Comparison of ENCODE assay signal across 8 cellular contexts in genomic region chr1:89598450-89599331, GRCh38. TPM values are rescaled to one million over a fixed set of nuclear protein-coding genes. Genes with fewer than 3 reads are reported as not detected.
DNase-seq lines count a peak whose midpoint lies in the region; ATAC-seq, FAIRE-seq and TF ChIP-seq lines count a peak whose summit lies in the region.

No MANE protein-coding gene starts in this region.

- H3K4me1 Mint-ChIP-seq in CD14-positive monocyte, result peaks cover 7% of the 10 kb centered on the region

- TF ChIP-seq CTCF in CD14-positive monocyte (IDR thresholded peaks at IDR 0.05), result peak; percentile 90
- peak; percentile 53; the same call in 1 of the 2 replicates for TF ChIP-seq CTCF in WI38 (IDR thresholded peaks at IDR 0.05; ENCODE audit: low read depth, low read length)

- intact Hi-C loops in CD14-positive monocyte (cut with micrococcal nuclease), result loop anchor here (2.0 to 5.0 kb wide), 3 partner anchors 76 to 116 kb away; partner anchors contain the start of gene LRRC8B (in 1 of the 2)

- peaks cover 7 to 14% of the 10 kb centered on the region in 2 donors for H3K36me3 Mint-ChIP-seq in CD14-positive monocyte

- no peaks in the 10 kb centered on the region for H3K9me3 Mint-ChIP-seq in CD14-positive monocyte

- H3K4me3 ChIP-seq in WI38 (ENCODE audit: low read depth, low read length), result no peak overlapping the region

- no peak for ATAC-seq in GM18519 (IDR thresholded peaks at IDR 0.05; ENCODE audit: low FRiP score, unreplicated experiment)

- no peaks in the 10 kb centered on the region for H3K27me3 Mint-ChIP-seq in CD14-positive monocyte (ENCODE audit: low read depth in 3 of 3)

- FAIRE-seq in GM19239 (lab: Jason Lieb, UNC) (peak; percentile 84), frontal cortex (lab: Jason Lieb, UNC) (peak; percentile 50)

- DNase-seq in CD14-positive monocyte (ENCODE audit: low spot score) (no peak), GM19239 (ENCODE audit: insufficient read length, low spot score) (peak; percentile 8), NCI-H1694 (lab: John Stamatoyannopoulos, UW) (peak; percentile 49), frontal cortex (ENCODE audit: low spot score in 2 of 2) (no peak), putamen (ENCODE audit: low spot score) (peak; percentile 60), foreskin melanocyte (no peak)

- H3K4me3 Mint-ChIP-seq in CD14-positive monocyte, result no peak overlapping the region

- H3K27ac Mint-ChIP-seq in CD14-positive monocyte, result peak overlapping the region in 3 of 7 donors; percentile 7 to 29 (median 16)

RNA-seq across cellular contexts. Expression of gene LRRC8C, which starts 34.2 kb away (rescaled TPM):
- 10 to 100 TPM; 13.0 to 18.6 TPM for polyA plus RNA-seq in CD14-positive monocyte
- total RNA-seq in frontal cortex, result 6.9 TPM

Comparison
In these comparisons a context has a peak if more than half of its experiments do, and no peak if none do; other contexts are left out.
1. DNase-seq: peak in GM19239 (single experiment), NCI-H1694 (single experiment) and putamen (single experiment); none in CD14-positive monocyte (single experiment), frontal cortex (0 of 2) and foreskin melanocyte (single experiment).